ENCODE assay signal across 13 cellular contexts in genomic region chr16:8751481-8752311, GRCh38. TPM values are rescaled to one million over a fixed set of nuclear protein-coding genes. Genes with fewer than 3 reads are reported as not detected.
DNase-seq lines count a peak whose midpoint lies in the region; ATAC-seq, FAIRE-seq and TF ChIP-seq lines count a peak whose summit lies in the region.
"Had no signal": no experiment of that assay in that cellular context is flagged by ENCODE, and none has a peak within 500 bp of the region (broad histone marks: within the 10 kb centered on the region; RNA-seq: fewer than 3 reads in every experiment).

No MANE protein-coding gene starts in this region.

- TF ChIP-seq CTCF in right atrium auricular region (IDR thresholded peaks at IDR 0.05) (no peak), thyroid gland (IDR thresholded peaks at IDR 0.05) (no peak), GM10248 (IDR thresholded peaks at IDR 0.05; ENCODE audit: control extremely low read depth, extremely low read depth, low read depth, missing control alignments) (no peak)

- peak; percentile 67 for FAIRE-seq in urothelium cell line (lab: Jason Lieb, UNC)
- FAIRE-seq: GM12892, islet of Langerhans had no signal

- WGBS in thyroid gland, 2 donors = 74 to 77% methylated on average over 14 of the region's 14 CpGs

- CTCF ChIA-PET in GM10248 (lab: Yijun Ruan, JAX) = interaction anchor here (1.1 to 1.2 kb wide), 2 partner anchors 9 to 20 kb away, joined by 3 to 4 read pairs; no protein-coding TSS in a partner anchor

- no peaks in the 10 kb centered on the region for H3K36me3 ChIP-seq in right atrium auricular region
- H3K36me3 ChIP-seq in thyroid gland = no peaks in the 10 kb centered on the region

- no peak overlapping the region for H3K4me3 ChIP-seq in right atrium auricular region
- H3K4me3 ChIP-seq in thyroid gland (replicated peaks in 1 of 3) = no peak overlapping the region
- H3K4me3 ChIP-seq: testis had no signal

- TF ChIP-seq POLR2A in thyroid gland (IDR thresholded peaks at IDR 0.05) = no peak

- intact Hi-C loops in Right ventricle myocardium superior (cut with DNase I) (no loop called here), left ventricle myocardium superior (cut with micrococcal nuclease) (no loop called here), thyroid gland (cut with DNase I) (no loop called here)

- DNase-seq in Right ventricle myocardium superior (no peak), right atrium auricular region (ENCODE audit: low spot score) (no peak), amniotic epithelial cell (ENCODE audit: low read depth) (peak; percentile 90), left ventricle myocardium superior (no peak), urothelium cell line (ENCODE audit: low spot score) (peak; percentile 82), NCI-H2227 treated with DMSO at 0.1 percent for 48 hours (lab: John Stamatoyannopoulos, UW) (no peak), thyroid gland (no peak), GM10248 (ENCODE audit: extremely low spot score) (no peak)
- DNase-seq: activated CD8-positive, alpha-beta memory T cell treated with anti-CD3 and anti-CD28 coated beads, Interleukin-2, amount 10 ng/mL, durations not matched to agents 7 days and 5 days; AML-193; testis had no signal

- ATAC-seq in Right ventricle myocardium superior (ENCODE audit: poor library complexity) = peak; percentile 66
- peak; percentile 79 for ATAC-seq in left ventricle myocardium superior
- ATAC-seq: activated CD8-positive, alpha-beta memory T cell treated with anti-CD3 and anti-CD28 coated beads, Interleukin-2, amount 10 ng/mL, durations not matched to agents 7 days and 5 days had no signal

- H3K27me3 ChIP-seq in right atrium auricular region (no peaks in the 10 kb centered on the region), thyroid gland (no peaks in the 10 kb centered on the region)
- H3K27me3 ChIP-seq: testis had no signal

- H3K4me1 ChIP-seq in right atrium auricular region = peaks cover 0 to 12% of the 10 kb centered on the region in 2 donors
- H3K4me1 ChIP-seq in thyroid gland = no peaks in the 10 kb centered on the region
- H3K4me1 ChIP-seq: testis had no signal

- H3K9me3 ChIP-seq in right atrium auricular region = no peaks in the 10 kb centered on the region
- H3K9me3 ChIP-seq in thyroid gland = no peaks in the 10 kb centered on the region
- H3K9me3 ChIP-seq: testis had no signal

- POLR2A ChIA-PET in GM10248 (lab: Yijun Ruan, JAX) = no interaction called here

- H3K27ac ChIP-seq in right atrium auricular region (peak overlapping the region in 1 of 2 donors; percentile 3), thyroid gland (no peak overlapping the region)
- H3K27ac ChIP-seq: testis had no signal

RNA-seq across cellular contexts. Expression of gene TMEM186, which starts 45.7 kb away (rescaled TPM):
- total RNA-seq in Right ventricle myocardium superior (12.7 TPM), right atrium auricular region (1 to 10 TPM; 6.3 to 7.6 TPM), left ventricle myocardium superior (13.0 TPM), thyroid gland (1 to 10 TPM; 6.6 to 9.2 (median 8.2) TPM)

RNA-seq across cellular contexts. Expression of gene PMM2, which starts 45.9 kb away (rescaled TPM):
- total RNA-seq in Right ventricle myocardium superior (14.9 TPM), right atrium auricular region (10 to 100 TPM; 14.5 to 20.5 TPM), left ventricle myocardium superior (15.3 TPM), thyroid gland (10 to 100 TPM; 26.2 to 49.6 (median 30.8) TPM)

Comparison
In these comparisons a context has a peak if more than half of its experiments do, and no peak if none do; other contexts are left out.
1. DNase-seq: peak in amniotic epithelial cell (single experiment) and urothelium cell line (single experiment); none in Right ventricle myocardium superior (single experiment), right atrium auricular region (single experiment), left ventricle myocardium superior (single experiment), NCI-H2227 treated with DMSO at 0.1 percent for 48 hours (single experiment), thyroid gland (0 of 2) and GM10248 (single experiment).